ENCODE assay signal across 19 cellular contexts in genomic region chr7:44187636-44188416, GRCh38. TPM values are rescaled to one million over a fixed set of nuclear protein-coding genes. Genes with fewer than 3 reads are reported as not detected.
DNase-seq lines count a peak whose midpoint lies in the region; ATAC-seq, FAIRE-seq and TF ChIP-seq lines count a peak whose summit lies in the region.
"Had no signal": no experiment of that assay in that cellular context is flagged by ENCODE, and none has a peak within 500 bp of the region (broad histone marks: within the 10 kb centered on the region; RNA-seq: fewer than 3 reads in every experiment).

No MANE protein-coding gene starts in this region.

- no peak for ATAC-seq in natural killer cell treated with Interleukin-12 subunit alpha and Interleukin-12 subunit beta and Interleukin-15 and Interleukin-18, amount 100 ng/mL, for 72 hours
- ATAC-seq in natural killer cell = no peak
- ATAC-seq: GM12878, HCT116, Panc1 had no signal

- peak overlapping the region; percentile 15; the same call in 1 of the 2 replicates for H3K18ac ChIP-seq in H1 (ENCODE audit: extremely low read depth, low read length)

- H2AK5ac ChIP-seq in H1 (ENCODE audit: low read depth, low read length) = no peak overlapping the region

- H3K79me1 ChIP-seq in H1 (ENCODE audit: low read depth, low read length) = no peaks in the 10 kb centered on the region

- CTCF ChIA-PET in H1 (lab: Charles Lee; ENCODE audit: partially characterized antibody) = interaction anchor here (0.7 to 0.9 kb wide), 3 partner anchors 13 to 81 kb away, joined by 3 read pairs; partner anchors contain the start of gene YKT6
- CTCF ChIA-PET in SK-N-SH (lab: Yijun Ruan, JAX) = interaction anchor here (1.0 to 3.7 kb wide), 4 partner anchors 9 to 115 kb away, joined by 4 to 29 read pairs (median 4); partner anchors contain the start of gene YKT6

- H3K4me1 Mint-ChIP-seq in natural killer cell treated with Interleukin-12 subunit alpha and Interleukin-12 subunit beta and Interleukin-15 and Interleukin-18, amount 100 ng/mL, for 72 hours (ENCODE audit: low read depth in 2 of 2) = no peaks in the 10 kb centered on the region
- H3K4me1 Mint-ChIP-seq in natural killer cell = no peaks in the 10 kb centered on the region
- H3K4me1 Mint-ChIP-seq: CD14-positive monocyte had no signal

- peaks cover 18 to 28% of the 10 kb centered on the region in 2 donors for H3K27me3 Mint-ChIP-seq in natural killer cell treated with Interleukin-12 subunit alpha and Interleukin-12 subunit beta and Interleukin-15 and Interleukin-18, amount 100 ng/mL, for 72 hours
- peaks cover 20% of the 10 kb centered on the region in 2 donors for H3K27me3 Mint-ChIP-seq in natural killer cell (ENCODE audit: low read depth in 2 of 2)

- H3K23me2 ChIP-seq in H1 (ENCODE audit: low read depth, low read length) = no peaks in the 10 kb centered on the region

- no peaks in the 10 kb centered on the region for H3F3A ChIP-seq in neural cell (ENCODE audit: insufficient read depth, low read length, poor library complexity, severe bottlenecking)
- H3F3A ChIP-seq in SK-N-SH (replicated peaks; ENCODE audit: insufficient read depth) = peaks cover 4% of the 10 kb centered on the region

- H4K20me1 ChIP-seq in H1 (replicated peaks in 1 of 2; ENCODE audit: control insufficient read depth in 1 of 2, insufficient read depth in 2 of 2, low read length in 2 of 2) (no peaks in the 10 kb centered on the region), neural cell (ENCODE audit: insufficient read depth) (no peaks in the 10 kb centered on the region), SK-N-SH (ENCODE audit: insufficient read depth) (no peaks in the 10 kb centered on the region)

- TF ChIP-seq POLR2A in H1 (IDR thresholded peaks at IDR 0.05; ENCODE audit: control extremely low read depth in 1 of 2, low read depth in 2 of 2, low read length in 2 of 2) = no peak

- no peak overlapping the region for H4K5ac ChIP-seq in H1 (ENCODE audit: insufficient read length, low read depth, low read length)

- no peak overlapping the region for H3K14ac ChIP-seq in H1 (ENCODE audit: insufficient read length)

- intact Hi-C loops in natural killer cell (cut with micrococcal nuclease) = no loop called here
- intact Hi-C loops in posterior vena cava (cut with DNase I) = no loop called here

- H3K79me2 ChIP-seq in H1 (ENCODE audit: control insufficient read depth in 1 of 2, insufficient read depth in 2 of 2, low read length in 2 of 2) (no peaks in the 10 kb centered on the region), neural cell (replicated peaks; ENCODE audit: insufficient read depth, low read length) (no peaks in the 10 kb centered on the region), SK-N-SH (ENCODE audit: insufficient read depth) (no peaks in the 10 kb centered on the region)

- no peak overlapping the region for H2BK12ac ChIP-seq in H1 (ENCODE audit: low read depth, low read length)

- no peak for TF ChIP-seq EP300 in H1 (IDR thresholded peaks at IDR 0.05; ENCODE audit: borderline replicate concordance in 1 of 2, low read depth in 2 of 2, low read length in 2 of 2)
- no peak for TF ChIP-seq EP300 in neural cell (conservative IDR thresholded peaks at IDR 0.05; ENCODE audit: poor library complexity, severe bottlenecking)
- TF ChIP-seq EP300 in SK-N-SH (IDR thresholded peaks at IDR 0.05; ENCODE audit: borderline replicate concordance in 1 of 2, low read depth in 1 of 2, low read length in 1 of 2) = no peak

- FAIRE-seq in H1 (lab: Jason Lieb, UNC) = no peak
- FAIRE-seq: A204.1, GM12878 had no signal

- H2BK15ac ChIP-seq in H1 (ENCODE audit: low read length) = no peak overlapping the region

- no peak overlapping the region for H4K91ac ChIP-seq in H1 (replicated peaks; ENCODE audit: insufficient read length, low read length)

- H3K27ac ChIP-seq in H1 (ENCODE audit: low read depth, low read length) (no peak overlapping the region), neural cell (ENCODE audit: low read length) (peak overlapping the region; percentile 81), SK-N-SH (ENCODE audit: low read depth in 2 of 2, low read length in 1 of 2) (no peak overlapping the region)

- H3K9me3 Mint-ChIP-seq in natural killer cell treated with Interleukin-12 subunit alpha and Interleukin-12 subunit beta and Interleukin-15 and Interleukin-18, amount 100 ng/mL, for 72 hours = no peaks in the 10 kb centered on the region
- no peaks in the 10 kb centered on the region for H3K9me3 Mint-ChIP-seq in natural killer cell

- peak; percentile 28 for DNase-seq in natural killer cell treated with Interleukin-12 subunit alpha and Interleukin-12 subunit beta and Interleukin-15 and Interleukin-18, amount 100 ng/mL, for 72 hours (ENCODE audit: low spot score)
- DNase-seq in natural killer cell (no peak), H1 (ENCODE audit: low read depth in 1 of 2, low spot score in 2 of 2) (no peak), hepatic stellate cell (ENCODE audit: low spot score) (no peak), putamen (ENCODE audit: low spot score) (no peak), SK-N-SH (no peak), posterior vena cava (ENCODE audit: low spot score) (no peak)
- DNase-seq: Caco-2, DMS53, NCI-H1694 treated with DMSO at 0.1 percent for 48 hours, NCI-H748 treated with DMSO at 0.1 percent for 48 hours, SHP77 treated with DMSO at 0.1 percent for 48 hours had no signal

- WGBS in H1 (ENCODE audit: extremely low coverage in 1 of 2, insufficient coverage in 1 of 2, insufficient read length in 1 of 2, insufficient replicate concordance in 2 of 2, low coverage in 1 of 2, low lambda C conversion rate in 2 of 2, missing lambda C conversion rate in 1 of 2), 2 experiments = 84% methylated on average over 9 of the region's 9 CpGs; no CpG with 5 or more reads in 1 of the 2 experiments
- 65% methylated on average over 9 of the region's 9 CpGs for WGBS in SK-N-SH (ENCODE audit: low lambda C conversion rate)

- no peak overlapping the region for H2BK20ac ChIP-seq in H1 (ENCODE audit: low read length)

- H3K9ac ChIP-seq in H1 (replicated peaks in 1 of 4; ENCODE audit: extremely low read depth in 1 of 4, low read depth in 3 of 4, low read length in 3 of 4) (no peak overlapping the region), neural cell (ENCODE audit: low read length) (no peak overlapping the region), SK-N-SH (no peak overlapping the region)

- no peak for TF ChIP-seq RAD21 in H1 (IDR thresholded peaks at IDR 0.05 in 1 of 2, conservative IDR thresholded peaks at IDR 0.05 in 1 of 2; ENCODE audit: low read depth in 2 of 2, low read length in 2 of 2)
- TF ChIP-seq RAD21 in neural cell (conservative IDR thresholded peaks at IDR 0.05) = no peak
- TF ChIP-seq RAD21 in SK-N-SH (IDR thresholded peaks at IDR 0.05; ENCODE audit: low read length) = no peak

- no peak overlapping the region for H3K4ac ChIP-seq in H1 (replicated peaks; ENCODE audit: insufficient read length, low read depth, low read length)

- H3K27ac Mint-ChIP-seq in natural killer cell treated with Interleukin-12 subunit alpha and Interleukin-12 subunit beta and Interleukin-15 and Interleukin-18, amount 100 ng/mL, for 72 hours = no peak overlapping the region
- H3K27ac Mint-ChIP-seq in natural killer cell = no peak overlapping the region
- H3K27ac Mint-ChIP-seq: CD14-positive monocyte had no signal

- POLR2A ChIA-PET in H1 (lab: Charles Lee; ENCODE audit: partially characterized antibody) (no interaction called here), SK-N-SH (lab: Yijun Ruan, JAX) (no interaction called here)

- H3K27me3 ChIP-seq in H1 (replicated peaks in 1 of 4; ENCODE audit: control insufficient read depth in 3 of 4, extremely low read depth in 1 of 4, insufficient read depth in 3 of 4, low read length in 3 of 4) (peaks cover 0 to 3% (median 0%) of the 10 kb centered on the region in 4 experiments; a peak in 2 of 7 replicates), neural cell (ENCODE audit: insufficient read depth, low read depth, low read length) (no peaks in the 10 kb centered on the region), SK-N-SH (ENCODE audit: insufficient read depth) (no peaks in the 10 kb centered on the region)

- H3K4me3 ChIP-seq in H1 (ENCODE audit: extremely low read depth in 1 of 4, insufficient read depth in 2 of 4, low read depth in 3 of 4, low read length in 4 of 4) = no peak overlapping the region
- peak overlapping the region; percentile 50 for H3K4me3 ChIP-seq in neural cell (ENCODE audit: low read length)
- no peak overlapping the region for H3K4me3 ChIP-seq in SK-N-SH (ENCODE audit: low read depth in 2 of 2, low read length in 1 of 2)
- H3K4me3 ChIP-seq: GM12878 had no signal

- H4K8ac ChIP-seq in H1 (ENCODE audit: extremely low read depth, insufficient read depth, low read length) = no peak overlapping the region

- no peak overlapping the region for H3K4me3 Mint-ChIP-seq in natural killer cell treated with Interleukin-12 subunit alpha and Interleukin-12 subunit beta and Interleukin-15 and Interleukin-18, amount 100 ng/mL, for 72 hours
- H3K4me3 Mint-ChIP-seq in natural killer cell = no peak overlapping the region
- H3K4me3 Mint-ChIP-seq: CD14-positive monocyte had no signal

- no peak overlapping the region for H3K23ac ChIP-seq in H1 (ENCODE audit: insufficient read length)

- H3K4me1 ChIP-seq in H1 (replicated peaks in 1 of 4; ENCODE audit: control insufficient read depth in 3 of 4, insufficient read depth in 4 of 4, low read length in 3 of 4) (peaks cover 0 to 4% (median 0%) of the 10 kb centered on the region in 4 experiments; a peak in 4 of 7 replicates), SK-N-SH (ENCODE audit: control insufficient read depth in 1 of 2, insufficient read depth in 2 of 2, low read depth in 1 of 2, low read length in 1 of 2) (peaks cover 0 to 11% of the 10 kb centered on the region in 2 experiments; a peak in 2 of 4 replicates)
- H3K4me1 ChIP-seq: Caco-2 had no signal

- TF ChIP-seq CTCF in natural killer cell (IDR thresholded peaks at IDR 0.05) (no peak), H1 (IDR thresholded peaks at IDR 0.05; ENCODE audit: control extremely low read depth in 1 of 3, insufficient read depth in 1 of 3, low read depth in 1 of 3, low read length in 3 of 3) (no peak), neural cell (IDR thresholded peaks at IDR 0.05; ENCODE audit: poor library complexity, severe bottlenecking) (no peak), SK-N-SH (IDR thresholded peaks at IDR 0.05) (no peak)

- H3K9me2 ChIP-seq in neural cell (ENCODE audit: insufficient read depth, low read length) = no peaks in the 10 kb centered on the region
- no peaks in the 10 kb centered on the region for H3K9me2 ChIP-seq in SK-N-SH

- H3K36me3 ChIP-seq in H1 (ENCODE audit: control insufficient read depth in 2 of 4, insufficient read depth in 4 of 4, low read length in 3 of 4) (no peaks in the 10 kb centered on the region), neural cell (ENCODE audit: insufficient read depth, low read length) (no peaks in the 10 kb centered on the region), SK-N-SH (replicated peaks in 1 of 2; ENCODE audit: control insufficient read depth in 1 of 2, insufficient read depth in 2 of 2, low read length in 1 of 2) (no peaks in the 10 kb centered on the region)

- peaks cover 2 to 4% of the 10 kb centered on the region in 2 experiments; a peak in 1 of 4 replicates for H3K9me3 ChIP-seq in H1 (ENCODE audit: insufficient read depth in 2 of 2, low read depth in 1 of 2, low read length in 1 of 2)
- no peaks in the 10 kb centered on the region for H3K9me3 ChIP-seq in neural cell (ENCODE audit: low read length)
- H3K9me3 ChIP-seq in SK-N-SH = no peaks in the 10 kb centered on the region
- H3K9me3 ChIP-seq: Caco-2 had no signal

- H2BK120ac ChIP-seq in H1 (replicated peaks; ENCODE audit: low read depth, low read length) = no peak overlapping the region

- H2BK5ac ChIP-seq in H1 (ENCODE audit: low read depth, low read length) = no peak overlapping the region

- no peaks in the 10 kb centered on the region for H3K36me3 Mint-ChIP-seq in natural killer cell treated with Interleukin-12 subunit alpha and Interleukin-12 subunit beta and Interleukin-15 and Interleukin-18, amount 100 ng/mL, for 72 hours
- H3K36me3 Mint-ChIP-seq in natural killer cell = no peaks in the 10 kb centered on the region
- H3K36me3 Mint-ChIP-seq: CD14-positive monocyte had no signal

- H3K56ac ChIP-seq in H1 (replicated peaks; ENCODE audit: insufficient read length, low read depth, low read length) = no peak overlapping the region

- H3K4me2 ChIP-seq in H1 (ENCODE audit: insufficient read depth in 1 of 2, low read depth in 2 of 2, low read length in 2 of 2) (no peak overlapping the region), neural cell (ENCODE audit: low read length) (no peak overlapping the region), SK-N-SH (no peak overlapping the region)

- H2AFZ ChIP-seq in H1 (ENCODE audit: low read length) (no peak overlapping the region), neural cell (ENCODE audit: low read depth, low read length) (no peak overlapping the region), SK-N-SH (ENCODE audit: low read depth) (no peak overlapping the region)

RNA-seq across cellular contexts. Expression of gene GCK, which starts 1.4 kb away (rescaled TPM):
- under 1 TPM in 1 of 2 donors, not detected in 1; 0.24 TPM for total RNA-seq in natural killer cell treated with Interleukin-12 subunit alpha and Interleukin-12 subunit beta and Interleukin-15 and Interleukin-18, amount 100 ng/mL, for 72 hours
- total RNA-seq in natural killer cell (not detected), posterior vena cava (under 1 TPM; 0.51 to 0.81 TPM)
- 4.1 and 4.9 TPM in 2 replicates for total RNA-seq in H1 (2021; fragmentation: NEBNext Ultra II Directional; extraction: Animal tissue kit (Norgen Biotek cat#: 25700))
- polyA plus RNA-seq in H1 (2011; rRNA removed) (2.4 and 4.3 TPM in 2 replicates), neural cell (7.4 and 9.0 TPM in 2 replicates), SK-N-SH (2012; rRNA removed) (1.1 and 1.6 TPM in 2 replicates)
- 3.8 TPM for polyA plus RNA-seq in H1 (2011; cell fraction: cytosol; rRNA removed)
- polyA plus RNA-seq in H1 (2011; cell fraction: nucleus; rRNA removed) = 3.8 TPM
- 1.9 to 3.7 TPM (median 3.2 TPM) in 4 replicates for polyA plus RNA-seq in H1 (2012, experiment 1 of 2)
- 3.3 TPM for polyA plus RNA-seq in H1 (2012, experiment 2 of 2)
- polyA plus RNA-seq in H1 (2013, experiment 1 of 2) = 3.1 TPM
- 3.0 TPM for polyA plus RNA-seq in H1 (2013, experiment 2 of 2)
- 0.71 and 1.2 TPM in 2 replicates for polyA minus RNA-seq in H1 (2011; rRNA and poly(A)+ RNA removed)
- 2.1 TPM for polyA minus RNA-seq in H1 (2011; cell fraction: cytosol; rRNA and poly(A)+ RNA removed)
- 2.0 TPM for polyA minus RNA-seq in H1 (2011; cell fraction: nucleus; rRNA and poly(A)+ RNA removed)
- polyA minus RNA-seq in neural cell = 7.5 and 9.1 TPM in 2 replicates
- polyA plus RNA-seq in SK-N-SH (2012; cell fraction: cytosol; rRNA removed) = 0.55 and 1.0 TPM in 2 replicates
- 0.83 and 1.1 TPM in 2 replicates for polyA plus RNA-seq in SK-N-SH (2012; cell fraction: nucleus; rRNA removed)
- total RNA-seq: Caco-2, GM12878, HT1080 had no signal
- polyA plus RNA-seq: CD14-positive monocyte had no signal

RNA-seq across cellular contexts. Expression of gene YKT6, which starts 13.0 kb away (rescaled TPM):
- total RNA-seq in natural killer cell treated with Interleukin-12 subunit alpha and Interleukin-12 subunit beta and Interleukin-15 and Interleukin-18, amount 100 ng/mL, for 72 hours = 10 to 100 TPM; 93.1 to 99.3 TPM
- total RNA-seq in natural killer cell (100 to 1,000 TPM in 1 of 3 donors, 10 to 100 TPM in 2; 72.4 to 107 (median 87.1) TPM), posterior vena cava (10 to 100 TPM; 56.7 to 71.8 TPM)
- 103 and 108 TPM in 2 replicates for total RNA-seq in H1 (2021; fragmentation: NEBNext Ultra II Directional; extraction: Animal tissue kit (Norgen Biotek cat#: 25700))
- polyA plus RNA-seq in H1 (2011; rRNA removed) (75.3 and 86.9 TPM in 2 replicates), neural cell (93.4 and 114 TPM in 2 replicates), SK-N-SH (2012; rRNA removed) (170 and 213 TPM in 2 replicates)
- polyA plus RNA-seq in H1 (2011; cell fraction: cytosol; rRNA removed) = 100 TPM
- 111 TPM for polyA plus RNA-seq in H1 (2011; cell fraction: nucleus; rRNA removed)
- 87.6 to 97.6 TPM (median 91.7 TPM) in 4 replicates for polyA plus RNA-seq in H1 (2012, experiment 1 of 2)
- polyA plus RNA-seq in H1 (2012, experiment 2 of 2) = 83.3 TPM
- 64.5 TPM for polyA plus RNA-seq in H1 (2013, experiment 1 of 2)
- 68.0 TPM for polyA plus RNA-seq in H1 (2013, experiment 2 of 2)
- 91.6 and 96.9 TPM in 2 replicates for polyA minus RNA-seq in H1 (2011; rRNA and poly(A)+ RNA removed)
- polyA minus RNA-seq in H1 (2011; cell fraction: cytosol; rRNA and poly(A)+ RNA removed) = 38.1 TPM
- 51.1 TPM for polyA minus RNA-seq in H1 (2011; cell fraction: nucleus; rRNA and poly(A)+ RNA removed)
- 111 and 112 TPM in 2 replicates for polyA minus RNA-seq in neural cell
- 121 and 165 TPM in 2 replicates for polyA plus RNA-seq in SK-N-SH (2012; cell fraction: cytosol; rRNA removed)
- polyA plus RNA-seq in SK-N-SH (2012; cell fraction: nucleus; rRNA removed) = 211 and 221 TPM in 2 replicates

RNA-seq across cellular contexts. Expression of gene MYL7, which starts 46.7 kb away (rescaled TPM):
- not detected for total RNA-seq in natural killer cell treated with Interleukin-12 subunit alpha and Interleukin-12 subunit beta and Interleukin-15 and Interleukin-18, amount 100 ng/mL, for 72 hours
- total RNA-seq in natural killer cell = not detected
- total RNA-seq in H1 (2021; fragmentation: NEBNext Ultra II Directional; extraction: Animal tissue kit (Norgen Biotek cat#: 25700)) = 3.3 and 3.6 TPM in 2 replicates
- 1.4 and 3.4 TPM in 2 replicates for polyA plus RNA-seq in H1 (2011; rRNA removed)
- polyA plus RNA-seq in H1 (2011; cell fraction: cytosol; rRNA removed) = 1.8 TPM
- polyA plus RNA-seq in H1 (2011; cell fraction: nucleus; rRNA removed) = 3.0 TPM
- 2.1 to 4.1 TPM (median 2.5 TPM) in 4 replicates for polyA plus RNA-seq in H1 (2012, experiment 1 of 2)
- polyA plus RNA-seq in H1 (2012, experiment 2 of 2) = 8.2 TPM
- polyA plus RNA-seq in H1 (2013, experiment 1 of 2) = 1.8 TPM
- polyA plus RNA-seq in H1 (2013, experiment 2 of 2) = 2.9 TPM
- polyA minus RNA-seq in H1 (2011; rRNA and poly(A)+ RNA removed) = 2.1 and 3.8 TPM in 2 replicates
- not detected for polyA minus RNA-seq in H1 (2011; cell fraction: cytosol; rRNA and poly(A)+ RNA removed)
- not detected for polyA minus RNA-seq in H1 (2011; cell fraction: nucleus; rRNA and poly(A)+ RNA removed)
- polyA plus RNA-seq in neural cell = 0.76 TPM in 1 of 2 replicates, not detected in the other
- not detected in 2 replicates for polyA minus RNA-seq in neural cell
- polyA plus RNA-seq in SK-N-SH (2012; rRNA removed) = 0.47 TPM in 1 of 2 replicates, not detected in the other
- polyA plus RNA-seq in SK-N-SH (2012; cell fraction: cytosol; rRNA removed) = 0.08 and 0.22 TPM in 2 replicates
- polyA plus RNA-seq in SK-N-SH (2012; cell fraction: nucleus; rRNA removed) = 0.61 and 1.9 TPM in 2 replicates
- total RNA-seq in posterior vena cava = 1 to 10 TPM in 1 of 2 donors, not detected in 1; 1.4 TPM
- total RNA-seq: GM12878, HT1080 had no signal
- polyA plus RNA-seq: CD14-positive monocyte had no signal
